Comparison of ENCODE assay signal across 19 cellular contexts in the genomic region with DNA sequence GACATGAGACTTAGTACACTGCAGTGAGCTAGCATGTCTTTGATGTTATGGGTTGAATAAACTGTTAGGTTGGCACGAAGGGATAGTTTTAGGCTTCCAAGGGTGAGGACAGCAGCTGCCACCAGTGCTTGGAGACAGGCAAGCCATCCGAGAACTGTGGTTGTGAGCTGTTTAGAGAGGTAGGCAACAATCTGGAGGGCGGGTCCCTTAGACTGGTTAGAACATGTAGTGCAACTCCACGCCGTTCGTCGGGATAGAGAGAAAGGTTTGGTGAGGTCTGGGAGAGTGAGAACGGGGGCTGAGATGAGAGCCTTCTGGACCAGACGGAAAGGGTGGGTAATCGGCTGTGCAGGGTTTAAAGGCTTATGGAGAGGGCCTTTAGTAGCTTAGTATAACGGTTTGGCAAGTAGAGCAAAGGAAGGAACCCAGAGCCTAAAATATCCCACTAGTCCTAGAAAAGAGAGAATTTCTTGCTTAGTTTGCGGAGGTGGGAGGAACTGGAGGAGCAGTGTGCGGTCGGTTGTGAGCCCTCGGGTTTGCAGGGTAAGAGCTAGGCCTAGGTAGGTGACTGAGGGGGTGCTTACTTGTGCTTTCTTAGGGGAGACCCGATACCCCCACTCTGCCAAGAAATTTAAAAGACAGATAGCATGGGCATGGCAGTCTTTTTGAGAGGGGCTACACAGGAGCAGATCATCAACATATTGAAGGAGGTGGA.
A peak's percentile ranks its signal among the peaks of the same experiment; 100 is the strongest.
DNase-seq lines count a peak whose midpoint lies in the region; ATAC-seq and TF ChIP-seq lines count a peak whose summit lies in the region.
"Had no signal": no experiment of that assay in that cellular context is flagged by ENCODE, and none has a peak within 500 bp of the region (broad histone marks: within the 10 kb centered on the region; RNA-seq: fewer than 3 reads in every experiment).

No MANE protein-coding gene starts in this region.

- H3K27me3 ChIP-seq in left ventricle myocardium inferior (ENCODE audit: low read depth) (no peaks in the 10 kb centered on the region), esophagus squamous epithelium (no peaks in the 10 kb centered on the region), gastrocnemius medialis (no peaks in the 10 kb centered on the region), suprapubic skin (no peaks in the 10 kb centered on the region)

- no peak for DNase-seq in left ventricle myocardium inferior
- DNase-seq in cardiac septum (ENCODE audit: low spot score), result no peak
- DNase-seq in esophagus squamous epithelium (lab: John Stamatoyannopoulos, UW), result no peak
- DNase-seq in gastrocnemius medialis, result peak; percentile 37 to 38
- DNase-seq in GF-D8 (lab: John Stamatoyannopoulos, UW), result no peak
- DNase-seq in suprapubic skin (ENCODE audit: low spot score in 2 of 2), result no peak
- no peak for DNase-seq in foreskin melanocyte
- DNase-seq: COR-L47, DMS153, HCEC 1CT, IMR-90, Karpas-422, NCI-H1436, NCI-H1930, NCI-H345, NCI-H526 had no signal

- H3K36me3 ChIP-seq in left ventricle myocardium inferior (peaks cover 37% of the 10 kb centered on the region), esophagus squamous epithelium (peaks cover 0 to 71% (median 8%) of the 10 kb centered on the region in 3 donors), gastrocnemius medialis (peaks cover 0 to 27% of the 10 kb centered on the region in 2 donors), suprapubic skin (peaks cover 35% of the 10 kb centered on the region)

- H3K4me3 ChIP-seq in left ventricle myocardium inferior (no peak overlapping the region), esophagus squamous epithelium (no peak overlapping the region), gastrocnemius medialis (peak overlapping the region in 1 of 4 donors; percentile 9), suprapubic skin (no peak overlapping the region)
- H3K4me3 ChIP-seq: GM12878, GM23338 had no signal

- TF ChIP-seq CTCF in left ventricle myocardium inferior (IDR thresholded peaks at IDR 0.05; ENCODE audit: borderline replicate concordance) (no peak), esophagus squamous epithelium (IDR thresholded peaks at IDR 0.05) (no peak), gastrocnemius medialis (IDR thresholded peaks at IDR 0.05 in 4 of 5, conservative IDR thresholded peaks at IDR 0.05 in 1 of 5) (no peak), suprapubic skin (IDR thresholded peaks at IDR 0.05) (no peak)

- intact Hi-C loops in left ventricle myocardium inferior (cut with micrococcal nuclease) (no loop called here), cardiac septum (cut with DNase I) (no loop called here), esophagus squamous epithelium (cut with DNase I) (no loop called here), gastrocnemius medialis (cut with DNase I; ENCODE audit: low total_unique reads) (no loop called here)

- TF ChIP-seq POLR2A in esophagus squamous epithelium (IDR thresholded peaks at IDR 0.05) (no peak), gastrocnemius medialis (IDR thresholded peaks at IDR 0.05) (no peak), suprapubic skin (IDR thresholded peaks at IDR 0.05) (no peak)

- 78 to 84% methylated on average over 16 of the region's 16 CpGs for WGBS in esophagus squamous epithelium, 2 donors
- WGBS in suprapubic skin, result 74% methylated on average over 16 of the region's 16 CpGs

- H3K9me3 ChIP-seq in left ventricle myocardium inferior (replicated peaks) (no peaks in the 10 kb centered on the region), esophagus squamous epithelium (no peaks in the 10 kb centered on the region), gastrocnemius medialis (no peaks in the 10 kb centered on the region), suprapubic skin (no peaks in the 10 kb centered on the region)

- H3K27ac ChIP-seq in left ventricle myocardium inferior (replicated peaks) (peak overlapping the region; percentile 66), esophagus squamous epithelium (peak overlapping the region in 3 of 4 donors; percentile 26 to 54 (median 38)), gastrocnemius medialis (peak overlapping the region; percentile 56 to 83 (median 76)), suprapubic skin (no peak overlapping the region)

- in situ Hi-C loops in gastrocnemius medialis (cut with MboI; ENCODE audit: low sequenced_read_pairs in 4 of 4), result no loop called here

- ATAC-seq in gastrocnemius medialis, result peak; percentile 52 to 55
- ATAC-seq: GM12878, GM23338, Panc1 had no signal

- no peak for TF ChIP-seq EP300 in suprapubic skin (IDR thresholded peaks at IDR 0.05)

- H3K4me1 ChIP-seq in left ventricle myocardium inferior (peaks cover 29% of the 10 kb centered on the region), esophagus squamous epithelium (peaks cover 0 to 18% (median 0%) of the 10 kb centered on the region in 3 donors), gastrocnemius medialis (peaks cover 18 to 34% of the 10 kb centered on the region in 2 donors), suprapubic skin (peaks cover 7% of the 10 kb centered on the region)

Comparison
In these comparisons a context has a peak if more than half of its experiments do, and no peak if none do; other contexts are left out.
1. DNase-seq: peak in gastrocnemius medialis (2 of 2); none in left ventricle myocardium inferior (single experiment), cardiac septum (single experiment), esophagus squamous epithelium (single experiment), GF-D8 (single experiment), suprapubic skin (0 of 2) and foreskin melanocyte (single experiment).